8 cellular contexts compared by ENCODE assay signal in genomic region chr1:216119600-216119999, GRCh38.
DNase-seq lines count a peak whose midpoint lies in the region; ATAC-seq and TF ChIP-seq lines count a peak whose summit lies in the region.

No MANE protein-coding gene starts in this region.

- no peak overlapping the region for H3K4me2 ChIP-seq in PC-9

- peak; percentile 55; the same call in 1 of the 2 replicates for TF ChIP-seq CTCF in PC-9 (conservative IDR thresholded peaks at IDR 0.05)
- no peak for TF ChIP-seq CTCF in natural killer cell (IDR thresholded peaks at IDR 0.05)

- H2AFZ ChIP-seq in PC-9: no peak overlapping the region

- DNase-seq in NCI-H1105 treated with DMSO at 0.1 percent for 48 hours (lab: John Stamatoyannopoulos, UW) (peak; percentile 47), NCI-H1105 (lab: John Stamatoyannopoulos, UW) (no peak), PC-9 (no peak), kidney tubule cell (ENCODE audit: low spot score) (peak; percentile 47), natural killer cell (no peak)
- DNase-seq in stimulated activated CD4-positive, alpha-beta T cell treated with anti-CD3 and anti-CD28 coated beads, Interleukin-2, amount 100 ng/mL, for 24 hours: no peak

- peak; percentile 74 for ATAC-seq in HG03159 (IDR thresholded peaks at IDR 0.05; ENCODE audit: unreplicated experiment)
- ATAC-seq in HG03025 (IDR thresholded peaks at IDR 0.05; ENCODE audit: low FRiP score, unreplicated experiment): no peak
- no peak for ATAC-seq in natural killer cell

- no peak overlapping the region for H3K4me3 Mint-ChIP-seq in natural killer cell

- H3K4me1 Mint-ChIP-seq in natural killer cell: no peaks in the 10 kb centered on the region

- POLR2A ChIA-PET in PC-9 (lab: Charles Lee; ENCODE audit: unreplicated experiment): no interaction called here

- no peak overlapping the region for H3K27ac Mint-ChIP-seq in natural killer cell

- no peak overlapping the region for H3K27ac ChIP-seq in PC-9

- H3K4me1 ChIP-seq in PC-9 (replicated peaks; ENCODE audit: insufficient read depth): no peaks in the 10 kb centered on the region

- H3F3A ChIP-seq in PC-9 (ENCODE audit: insufficient read depth, low read depth): no peaks in the 10 kb centered on the region

- intact Hi-C loops in PC-9 (cut with micrococcal nuclease; ENCODE audit: unreplicated experiment): no loop called here
- intact Hi-C loops in natural killer cell (cut with micrococcal nuclease): no loop called here

- no peak overlapping the region for H3K4me3 ChIP-seq in PC-9

- no peaks in the 10 kb centered on the region for H3K36me3 Mint-ChIP-seq in natural killer cell

- no peaks in the 10 kb centered on the region for H3K79me2 ChIP-seq in PC-9 (ENCODE audit: low read depth)

- CTCF ChIA-PET in PC-9 (lab: Charles Lee): interaction anchor here (0.6 kb wide), 1 partner anchor 407 kb away, joined by 10 read pairs; no protein-coding TSS in a partner anchor

- no peaks in the 10 kb centered on the region for H3K27me3 Mint-ChIP-seq in natural killer cell (ENCODE audit: low read depth in 2 of 2)

- no peaks in the 10 kb centered on the region for H3K36me3 ChIP-seq in PC-9 (ENCODE audit: low read depth)

- no peaks in the 10 kb centered on the region for H3K27me3 ChIP-seq in PC-9 (ENCODE audit: insufficient read depth, low read depth)

- no peaks in the 10 kb centered on the region for H3K9me3 ChIP-seq in PC-9 (ENCODE audit: insufficient read depth, low read depth)

- peaks cover 13 to 17% of the 10 kb centered on the region in 2 donors for H3K9me3 Mint-ChIP-seq in natural killer cell

- H4K20me1 ChIP-seq in PC-9 (ENCODE audit: insufficient read depth): no peaks in the 10 kb centered on the region

- no peaks in the 10 kb centered on the region for H3K9me2 ChIP-seq in PC-9 (ENCODE audit: insufficient read depth)

- BruUV-seq in PC-9 (replicated peaks; lab: Mats Ljungman, UMichigan): no TSS peak

Comparison
In these comparisons a context has a peak if more than half of its experiments do, and no peak if none do; other contexts are left out.
1. DNase-seq: peak in NCI-H1105 treated with DMSO at 0.1 percent for 48 hours (single experiment) and kidney tubule cell (single experiment); none in NCI-H1105 (single experiment), PC-9 (0 of 2), natural killer cell (single experiment) and stimulated activated CD4-positive, alpha-beta T cell treated with anti-CD3 and anti-CD28 coated beads, Interleukin-2, amount 100 ng/mL, for 24 hours (0 of 2).